17 cellular contexts compared by ENCODE assay signal in the genomic region with DNA sequence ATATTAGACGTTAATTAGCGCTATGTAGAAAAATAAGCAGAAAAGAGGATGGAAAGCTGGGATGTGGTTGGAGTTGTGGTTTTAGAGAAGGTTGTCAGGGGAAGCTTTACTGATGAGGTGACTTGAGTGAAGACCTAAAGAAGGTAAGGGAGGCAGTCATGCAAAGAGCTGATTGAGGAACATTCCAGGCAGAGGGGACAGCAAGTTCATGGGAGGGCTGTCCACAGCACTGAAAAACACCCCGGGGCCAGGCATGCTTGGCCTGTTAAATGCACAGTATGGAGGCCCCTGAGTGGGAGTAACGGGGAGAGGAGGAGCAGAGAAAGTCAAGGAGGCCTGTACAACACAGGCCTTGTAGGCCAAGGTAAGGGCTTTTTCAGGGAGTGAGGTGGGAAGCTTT.
"Had no signal": no experiment of that assay in that cellular context is flagged by ENCODE, and none has a peak within 500 bp of the region (broad histone marks: within the 10 kb centered on the region; RNA-seq: fewer than 3 reads in every experiment).

No MANE protein-coding gene starts in this region.

- DNase-seq: activated CD4-positive, alpha-beta T cell treated with anti-CD3 and anti-CD28 coated beads for 1 hour; activated CD4-positive, alpha-beta T cell treated with anti-CD3 and anti-CD28 coated beads, Interleukin-2, amount 50 U/mL, for 4 hours; activated CD8-positive, alpha-beta memory T cell treated with anti-CD3 and anti-CD28 coated beads, Interleukin-2, amount 10 ng/mL, durations not matched to agents 7 days and 5 days; activated effector memory CD4-positive, alpha-beta T cell treated with Interleukin-2 at 50 U/mL for 16 hours; activated naive CD4-positive, alpha-beta T cell treated with anti-CD3 and anti-CD28 coated beads, Interleukin-2, amount 50 U/mL, for 16 hours; activated T-cell treated with anti-CD3 and anti-CD28 coated beads, Interleukin-2, amount 50 U/mL, for 24 hours; amygdala; brain microvascular endothelial cell; effector memory CD4-positive, alpha-beta T cell; heart left ventricle; naive B cell; stimulated activated CD4-positive, alpha-beta T cell treated with anti-CD3 and anti-CD28 coated beads, Interleukin-2, amount 100 ng/mL, for 48 hours; stimulated activated naive CD4-positive, alpha-beta T cell; T-helper 9 cell; transverse colon had no signal

- H3K27me3 Mint-ChIP-seq: activated CD8-positive, alpha-beta memory T cell treated with anti-CD3 and anti-CD28 coated beads, Interleukin-2, amount 10 ng/mL, durations not matched to agents 7 days and 5 days; activated T-cell treated with anti-CD3 and anti-CD28 coated beads, Interleukin-2, amount 50 U/mL, for 24 hours; naive B cell had no signal

- ATAC-seq: activated CD8-positive, alpha-beta memory T cell treated with anti-CD3 and anti-CD28 coated beads, Interleukin-2, amount 10 ng/mL, durations not matched to agents 7 days and 5 days; heart left ventricle; left lobe of liver had no signal

- H3K9me3 Mint-ChIP-seq: activated T-cell treated with anti-CD3 and anti-CD28 coated beads, Interleukin-2, amount 50 U/mL, for 24 hours; naive B cell had no signal

- H3K36me3 ChIP-seq: heart left ventricle, neutrophil had no signal

- H3K27ac ChIP-seq: brain microvascular endothelial cell, heart left ventricle, neutrophil, transverse colon had no signal

- H3K9me3 ChIP-seq: heart left ventricle, neutrophil, transverse colon had no signal

- H3K27ac Mint-ChIP-seq: activated CD8-positive, alpha-beta memory T cell treated with anti-CD3 and anti-CD28 coated beads, Interleukin-2, amount 10 ng/mL, durations not matched to agents 7 days and 5 days; activated T-cell treated with anti-CD3 and anti-CD28 coated beads, Interleukin-2, amount 50 U/mL, for 24 hours had no signal

- H3K4me3 ChIP-seq: heart left ventricle, transverse colon had no signal

- H3K4me3 Mint-ChIP-seq: activated CD8-positive, alpha-beta memory T cell treated with anti-CD3 and anti-CD28 coated beads, Interleukin-2, amount 10 ng/mL, durations not matched to agents 7 days and 5 days; activated T-cell treated with anti-CD3 and anti-CD28 coated beads, Interleukin-2, amount 50 U/mL, for 24 hours had no signal

- H3K4me1 ChIP-seq: heart left ventricle, transverse colon had no signal

- H3K36me3 Mint-ChIP-seq: activated CD8-positive, alpha-beta memory T cell treated with anti-CD3 and anti-CD28 coated beads, Interleukin-2, amount 10 ng/mL, durations not matched to agents 7 days and 5 days had no signal

- H3K27me3 ChIP-seq: brain microvascular endothelial cell, heart left ventricle, neutrophil, transverse colon had no signal
